In the genomic region with DNA sequence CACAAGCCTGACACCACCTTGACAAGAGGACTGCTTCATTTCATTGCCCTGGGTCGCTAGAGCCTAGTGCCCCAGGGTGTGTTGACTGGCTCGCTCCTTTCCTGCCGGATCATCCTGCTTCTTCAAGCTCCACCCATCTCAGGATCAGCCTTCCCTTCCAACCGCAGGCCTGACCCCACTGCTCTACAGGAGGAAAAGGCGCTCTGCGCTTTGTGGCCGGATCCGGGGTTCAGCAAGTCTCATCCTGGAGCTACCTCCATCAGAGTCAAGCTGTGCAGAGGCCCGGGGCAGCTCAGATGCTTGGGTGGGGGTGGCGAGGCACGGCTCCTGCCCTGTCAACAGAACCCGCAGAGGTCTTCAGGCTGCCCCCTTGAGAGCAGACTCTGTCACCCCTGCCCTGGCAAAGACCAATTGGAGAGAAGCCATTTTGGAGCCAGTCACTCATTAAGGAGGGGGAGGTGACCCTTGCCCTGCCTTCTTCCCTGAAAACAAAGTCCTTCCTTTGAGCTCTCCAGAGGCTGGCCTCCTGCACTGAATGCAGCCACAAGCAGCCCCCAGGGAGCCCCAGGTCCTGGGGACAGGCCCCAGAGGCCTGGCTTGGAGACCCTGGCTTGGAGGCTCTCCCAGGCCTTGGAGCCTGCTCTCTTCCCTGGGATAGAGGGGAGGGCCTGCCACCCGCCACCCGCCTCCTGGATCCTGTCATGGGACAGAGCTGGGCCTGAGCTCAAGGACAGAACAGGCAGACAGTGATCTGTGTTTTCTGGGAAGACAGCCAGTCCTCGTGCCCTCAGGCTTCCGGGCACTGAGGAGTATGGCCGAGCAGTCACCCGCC, we compare ENCODE assay signal across 1 cellular context.
TF ChIP-seq lines count a peak whose summit lies in the region.

No MANE protein-coding gene starts in this region.

TF ChIP-seq in HepG2, 621 proteins besides CTCF, POLR2A, EP300 and RAD21 (continued from another document):
- TF ChIP-seq, protein P1, sequence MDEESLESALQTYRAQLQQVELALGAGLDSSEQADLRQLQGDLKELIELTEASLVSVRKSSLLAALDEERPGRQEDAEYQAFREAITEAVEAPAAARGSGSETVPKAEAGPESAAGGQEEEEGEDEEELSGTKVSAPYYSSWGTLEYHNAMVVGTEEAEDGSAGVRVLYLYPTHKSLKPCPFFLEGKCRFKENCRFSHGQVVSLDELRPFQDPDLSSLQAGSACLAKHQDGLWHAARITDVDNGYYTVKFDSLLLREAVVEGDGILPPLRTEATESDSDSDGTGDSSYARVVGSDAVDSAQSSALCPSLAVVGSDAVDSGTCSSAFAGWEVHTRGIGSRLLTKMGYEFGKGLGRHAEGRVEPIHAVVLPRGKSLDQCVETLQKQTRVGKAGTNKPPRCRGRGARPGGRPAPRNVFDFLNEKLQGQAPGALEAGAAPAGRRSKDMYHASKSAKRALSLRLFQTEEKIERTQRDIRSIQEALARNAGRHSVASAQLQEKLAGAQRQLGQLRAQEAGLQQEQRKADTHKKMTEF (CRISPR knock-in tag; IDR thresholded peaks at IDR 0.05), result peak; percentile 36; the same call in 1 of the 2 replicates
- no peak for TF ChIP-seq SP4 (CRISPR knock-in tag; IDR thresholded peaks at IDR 0.05)
- TF ChIP-seq ZNF724P (CRISPR knock-in tag; IDR thresholded peaks at IDR 0.05; ENCODE audit: borderline replicate concordance), result no peak
- 0 out of 2 replicates have a peak, but pooled peaks have one; percentile 20 for TF ChIP-seq SP5 (CRISPR knock-in tag; IDR thresholded peaks at IDR 0.05; ENCODE audit: borderline replicate concordance, low read depth)
- no peak for TF ChIP-seq ZNF460 (CRISPR knock-in tag; IDR thresholded peaks at IDR 0.05; ENCODE audit: borderline replicate concordance)
